ENCODE assay signal across 7 cellular contexts in the genomic region with DNA sequence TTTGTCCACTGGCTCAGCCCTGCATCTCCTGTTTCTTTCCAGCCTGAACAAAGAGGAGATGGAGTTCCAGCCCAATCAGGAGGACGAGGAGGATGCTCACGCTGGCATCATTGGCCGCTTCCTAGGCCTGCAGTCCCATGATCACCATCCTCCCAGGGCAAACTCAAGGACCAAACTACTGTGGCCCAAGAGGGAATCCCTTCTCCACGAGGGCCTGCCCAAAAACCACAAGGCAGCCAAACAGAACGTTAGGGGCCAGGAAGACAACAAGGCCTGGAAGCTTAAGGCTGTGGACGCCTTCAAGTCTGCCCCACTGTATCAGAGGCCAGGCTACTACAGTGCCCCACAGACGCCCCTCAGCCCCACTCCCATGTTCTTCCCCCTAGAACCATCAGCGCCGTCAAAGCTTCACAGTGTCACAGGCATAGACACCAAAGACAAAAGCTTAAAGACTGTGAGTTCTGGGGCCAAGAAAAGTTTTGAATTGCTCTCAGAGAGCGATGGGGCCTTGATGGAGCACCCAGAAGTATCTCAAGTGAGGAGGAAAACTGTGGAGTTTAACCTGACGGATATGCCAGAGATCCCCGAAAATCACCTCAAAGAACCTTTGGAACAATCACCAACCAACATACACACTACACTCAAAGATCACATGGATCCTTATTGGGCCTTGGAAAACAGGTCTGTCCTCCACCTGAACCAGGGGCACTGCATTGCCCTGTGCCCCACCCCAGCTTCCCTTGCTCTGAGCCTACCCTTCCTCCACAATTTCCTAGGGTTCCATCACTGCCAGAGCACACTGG. TPM values are rescaled to one million over a fixed set of nuclear protein-coding genes. Genes with fewer than 3 reads are reported as not detected.
A peak's percentile ranks its signal among the peaks of the same experiment; 100 is the strongest.
DNase-seq lines count a peak whose midpoint lies in the region; ATAC-seq and TF ChIP-seq lines count a peak whose summit lies in the region.
"Had no signal": no experiment of that assay in that cellular context is flagged by ENCODE, and none has a peak within 500 bp of the region (broad histone marks: within the 10 kb centered on the region; RNA-seq: fewer than 3 reads in every experiment).

No MANE protein-coding gene starts in this region.

- in situ Hi-C loops in Panc1 (cut with HindIII; ENCODE audit: low pct_unique_long_range_greater_than_20kb, low sequenced_read_pairs): no loop called here

- no peaks in the 10 kb centered on the region for H3K9me3 ChIP-seq in Panc1 (ENCODE audit: control insufficient read depth, insufficient read depth, low read depth, low read length)

- intact Hi-C loops in Panc1 (cut with micrococcal nuclease; ENCODE audit: unreplicated experiment): no loop called here

- CTCF ChIA-PET in Panc1 (lab: Charles Lee): interaction anchor here (1.3 to 1.6 kb wide), 2 partner anchors 14 to 120 kb away, joined by 4 read pairs; no protein-coding TSS in a partner anchor

- BruUV-seq in Panc1 (replicated peaks; lab: Mats Ljungman, UMichigan): no TSS peak

- peaks cover 21% of the 10 kb centered on the region for H3K36me3 ChIP-seq in Panc1 (ENCODE audit: control insufficient read depth, insufficient read depth, low read length)

- H3K4me1 ChIP-seq in Panc1 (ENCODE audit: control insufficient read depth, insufficient read depth, low read length): peaks cover 31% of the 10 kb centered on the region

- no peak for TF ChIP-seq CTCF in Panc1 (IDR thresholded peaks at IDR 0.05)

- DNase-seq in Panc1 (ENCODE audit: low read depth, low spot score) (no peak), epithelial cell of prostate (ENCODE audit: low read depth, low spot score) (no peak), RKO (ENCODE audit: low spot score) (no peak), NCI-H82 treated with DMSO at 0.1 percent for 48 hours (lab: John Stamatoyannopoulos, UW; ENCODE audit: unreplicated experiment) (no peak), NCI-H1417 (lab: John Stamatoyannopoulos, UW) (no peak)
- DNase-seq: NCI-H1105 treated with DMSO at 0.1 percent for 48 hours had no signal

- no peaks in the 10 kb centered on the region for H3K27me3 ChIP-seq in Panc1 (ENCODE audit: control insufficient read depth, insufficient read depth, low read length)

- POLR2A ChIA-PET in Panc1 (lab: Charles Lee): no interaction called here

- H3K27ac ChIP-seq in Panc1 (ENCODE audit: low read length) (peak overlapping the region; percentile 41), epithelial cell of prostate (peak overlapping the region; percentile 99), skin epidermis (peak overlapping the region in 16 of 21 experiments; percentile 0 to 98 (median 50))

- no peak; the same call in 1 of the 2 replicates for ATAC-seq in Panc1

- no peak overlapping the region for H3K4me3 ChIP-seq in Panc1 (ENCODE audit: low read depth in 2 of 2, low read length in 2 of 2)
- H3K4me3 ChIP-seq in skin epidermis: peak overlapping the region in 1 of 7 experiments; percentile 8

RNA-seq across cellular contexts. Expression of a gene that starts 5.0 kb away (rescaled TPM):
- 2,322 TPM for total RNA-seq in Panc1 (2021; ENCODE audit: unreplicated experiment)
- polyA plus RNA-seq in Panc1 (2012; ENCODE audit: insufficient read length): 3,101 TPM

RNA-seq across cellular contexts. Expression of a gene that starts 12.3 kb away (rescaled TPM):
- total RNA-seq in Panc1 (2021; ENCODE audit: unreplicated experiment): 0.13 TPM
- polyA plus RNA-seq in Panc1 (2012; ENCODE audit: insufficient read length): 0.59 TPM

RNA-seq across cellular contexts. Expression of a gene that starts 45.0 kb away (rescaled TPM):
- total RNA-seq in Panc1 (2021; ENCODE audit: unreplicated experiment): 8.9 TPM
- 17.7 TPM for polyA plus RNA-seq in Panc1 (2012; ENCODE audit: insufficient read length)

Comparison
In these comparisons a context has a peak if more than half of its experiments do, and no peak if none do; other contexts are left out.
1. H3K27ac ChIP-seq: peak in every context shown above with its lines; median percentile 99 in epithelial cell of prostate; 50 in skin epidermis; 41 in Panc1.